ENCODE assay signal across 31 cellular contexts in the genomic region with DNA sequence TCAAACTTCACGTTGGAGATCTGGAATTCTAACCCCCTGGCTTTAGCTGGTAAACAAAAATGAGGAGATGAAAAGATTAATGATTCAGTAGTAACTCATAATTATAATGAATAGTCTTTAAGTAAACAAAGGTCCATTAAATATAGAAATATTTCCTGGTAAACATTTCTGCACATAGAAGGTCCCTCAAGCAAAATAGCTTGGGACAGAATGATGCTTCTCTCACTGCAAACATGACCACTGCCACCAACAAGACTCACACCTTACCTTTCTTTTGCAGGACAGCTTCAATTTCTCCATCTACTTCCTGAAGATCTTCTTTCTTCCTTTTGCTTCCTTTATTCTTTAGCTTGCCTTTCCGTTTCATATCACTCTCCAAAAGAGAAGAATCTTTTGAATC.
"Had no signal": no experiment of that assay in that cellular context is flagged by ENCODE, and none has a peak within 500 bp of the region (broad histone marks: within the 10 kb centered on the region; RNA-seq: fewer than 3 reads in every experiment).

No MANE protein-coding gene starts in this region.

- ATAC-seq: activated naive CD4-positive, alpha-beta T cell treated with anti-CD3 and anti-CD28 coated beads, Interleukin-2, amount 50 U/mL, for 72 hours; esophagus mucosa; heart left ventricle; WTC11 had no signal

- H3K27ac Mint-ChIP-seq: activated CD4-positive, alpha-beta memory T cell treated with anti-CD3 and anti-CD28 coated beads, Interleukin-2, amount 10 ng/mL, durations not matched to agents 7 days and 5 days; activated CD4-positive, alpha-beta T cell treated with anti-CD3 and anti-CD28 coated beads, Interleukin-2, amount 10 ng/mL, durations not matched to agents 7 days and 5 days; activated naive CD4-positive, alpha-beta T cell treated with anti-CD3 and anti-CD28 coated beads, Interleukin-2, amount 10 ng/mL, durations not matched to agents 7 days and 5 days; activated naive CD8-positive, alpha-beta T cell treated with anti-CD3 and anti-CD28 coated beads, Interleukin-2, amount 10 ng/mL, durations not matched to agents 7 days and 5 days; activated T-cell treated with anti-CD3 and anti-CD28 coated beads, Interleukin-2, amount 50 U/mL, for 24 hours; activated T-helper 1 cell treated with anti-CD3 and anti-CD28 coated beads, Interleukin-12 subunit alpha, Interleukin-12 subunit beta, Interleukin-2, Interleukin-4 antibody, amounts not matched to agents 30 ng/mL and 10 ng/mL and 1 ng/mL, durations not matched to agents 14 hours and 24 hours and 36 hours; activated T-helper 2 cell treated with anti-CD3 and anti-CD28 coated beads, Interferon-gamma antibody, Interleukin-2, Interleukin-4, amounts not matched to agents 10 μg/mL and 5 μg/mL and 100 μg/mL, durations not matched to agents 14 hours and 24 hours and 36 hours; brain; dendritic cell treated with granulocyte-macrophage colony-stimulating factor and Interleukin-4, amounts not matched to agents 40 ng/mL and 50 ng/mL, for 4 days; endodermal cell; WTC11 had no signal

- FAIRE-seq: frontal cortex had no signal

- DNase-seq: activated CD4-positive, alpha-beta memory T cell treated with anti-CD3 and anti-CD28 coated beads, Interleukin-2, amount 10 ng/mL, durations not matched to agents 7 days and 5 days; activated CD4-positive, alpha-beta T cell treated with anti-CD3 and anti-CD28 coated beads for 1 hour; activated CD4-positive, alpha-beta T cell treated with anti-CD3 and anti-CD28 coated beads for 4 hours; activated CD4-positive, alpha-beta T cell treated with anti-CD3 and anti-CD28 coated beads, Interleukin-2, amount 10 ng/mL, durations not matched to agents 7 days and 5 days; activated CD4-positive, alpha-beta T cell treated with anti-CD3 and anti-CD28 coated beads, Interleukin-2, amount 50 U/mL, for 4 hours; activated CD8-positive, alpha-beta memory T cell treated with anti-CD3 and anti-CD28 coated beads, Interleukin-2, amount 50 U/mL, for 48 hours; activated gamma-delta T cell; activated naive CD4-positive, alpha-beta T cell; activated naive CD4-positive, alpha-beta T cell treated with anti-CD3 and anti-CD28 coated beads, Interleukin-2, amount 10 ng/mL, durations not matched to agents 7 days and 5 days; activated naive CD8-positive, alpha-beta T cell treated with anti-CD3 and anti-CD28 coated beads, Interleukin-2, amount 10 ng/mL, durations not matched to agents 7 days and 5 days; activated T-cell treated with anti-CD3 and anti-CD28 coated beads for 4 hours; activated T-cell treated with anti-CD3 and anti-CD28 coated beads, Interleukin-2, amount 50 U/mL, for 24 hours; dorsolateral prefrontal cortex; effector memory CD4-positive, alpha-beta T cell; endodermal cell; foreskin fibroblast; glutamatergic neuron; heart left ventricle; T-helper 2 cell had no signal

- H3K4me3 Mint-ChIP-seq: activated CD4-positive, alpha-beta memory T cell treated with anti-CD3 and anti-CD28 coated beads, Interleukin-2, amount 10 ng/mL, durations not matched to agents 7 days and 5 days; activated CD4-positive, alpha-beta T cell treated with anti-CD3 and anti-CD28 coated beads, Interleukin-2, amount 10 ng/mL, durations not matched to agents 7 days and 5 days; activated naive CD4-positive, alpha-beta T cell treated with anti-CD3 and anti-CD28 coated beads, Interleukin-2, amount 10 ng/mL, durations not matched to agents 7 days and 5 days; activated naive CD8-positive, alpha-beta T cell treated with anti-CD3 and anti-CD28 coated beads, Interleukin-2, amount 10 ng/mL, durations not matched to agents 7 days and 5 days; activated T-cell treated with anti-CD3 and anti-CD28 coated beads, Interleukin-2, amount 50 U/mL, for 24 hours; activated T-helper 1 cell treated with anti-CD3 and anti-CD28 coated beads, Interleukin-12 subunit alpha, Interleukin-12 subunit beta, Interleukin-2, Interleukin-4 antibody, amounts not matched to agents 30 ng/mL and 10 ng/mL and 1 ng/mL, durations not matched to agents 14 hours and 24 hours and 36 hours; brain; central memory CD8-positive, alpha-beta T cell; dendritic cell treated with granulocyte-macrophage colony-stimulating factor and Interleukin-4, amounts not matched to agents 40 ng/mL and 50 ng/mL, for 4 days; endodermal cell; WTC11 had no signal

- H3K4me1 ChIP-seq: ascending aorta, breast epithelium, heart left ventricle had no signal

- H3K4me3 ChIP-seq: ascending aorta, breast epithelium, coronary artery, dorsolateral prefrontal cortex, heart left ventricle had no signal

- H3K27ac ChIP-seq: ascending aorta, breast epithelium, coronary artery, dorsolateral prefrontal cortex, heart left ventricle had no signal

- H3K4me1 Mint-ChIP-seq: activated CD4-positive, alpha-beta memory T cell treated with anti-CD3 and anti-CD28 coated beads, Interleukin-2, amount 10 ng/mL, durations not matched to agents 7 days and 5 days; activated CD4-positive, alpha-beta T cell treated with anti-CD3 and anti-CD28 coated beads, Interleukin-2, amount 10 ng/mL, durations not matched to agents 7 days and 5 days; activated naive CD4-positive, alpha-beta T cell treated with anti-CD3 and anti-CD28 coated beads, Interleukin-2, amount 10 ng/mL, durations not matched to agents 7 days and 5 days; activated naive CD8-positive, alpha-beta T cell treated with anti-CD3 and anti-CD28 coated beads, Interleukin-2, amount 10 ng/mL, durations not matched to agents 7 days and 5 days; brain; central memory CD8-positive, alpha-beta T cell; endodermal cell; WTC11 had no signal

- H3K27me3 Mint-ChIP-seq: activated CD4-positive, alpha-beta memory T cell treated with anti-CD3 and anti-CD28 coated beads, Interleukin-2, amount 10 ng/mL, durations not matched to agents 7 days and 5 days; activated CD4-positive, alpha-beta T cell treated with anti-CD3 and anti-CD28 coated beads, Interleukin-2, amount 10 ng/mL, durations not matched to agents 7 days and 5 days; activated naive CD4-positive, alpha-beta T cell treated with anti-CD3 and anti-CD28 coated beads, Interleukin-2, amount 10 ng/mL, durations not matched to agents 7 days and 5 days; activated naive CD8-positive, alpha-beta T cell treated with anti-CD3 and anti-CD28 coated beads, Interleukin-2, amount 10 ng/mL, durations not matched to agents 7 days and 5 days; activated T-cell treated with anti-CD3 and anti-CD28 coated beads, Interleukin-2, amount 50 U/mL, for 24 hours; central memory CD8-positive, alpha-beta T cell; dendritic cell treated with granulocyte-macrophage colony-stimulating factor and Interleukin-4, amounts not matched to agents 40 ng/mL and 50 ng/mL, for 4 days had no signal

- H3K27me3 ChIP-seq: ascending aorta, breast epithelium, dorsolateral prefrontal cortex, heart left ventricle had no signal

- H3K9me3 ChIP-seq: ascending aorta, breast epithelium, heart left ventricle had no signal

- H3K9me3 Mint-ChIP-seq: activated CD4-positive, alpha-beta memory T cell treated with anti-CD3 and anti-CD28 coated beads, Interleukin-2, amount 10 ng/mL, durations not matched to agents 7 days and 5 days; activated CD4-positive, alpha-beta T cell treated with anti-CD3 and anti-CD28 coated beads, Interleukin-2, amount 10 ng/mL, durations not matched to agents 7 days and 5 days; activated naive CD4-positive, alpha-beta T cell treated with anti-CD3 and anti-CD28 coated beads, Interleukin-2, amount 10 ng/mL, durations not matched to agents 7 days and 5 days; activated naive CD4-positive, alpha-beta T cell treated with anti-CD3 and anti-CD28 coated beads, Interleukin-2, amount 50 U/mL, for 72 hours; activated naive CD8-positive, alpha-beta T cell treated with anti-CD3 and anti-CD28 coated beads, Interleukin-2, amount 10 ng/mL, durations not matched to agents 7 days and 5 days; activated T-cell treated with anti-CD3 and anti-CD28 coated beads, Interleukin-2, amount 50 U/mL, for 24 hours; activated T-helper 1 cell treated with anti-CD3 and anti-CD28 coated beads, Interleukin-12 subunit alpha, Interleukin-12 subunit beta, Interleukin-2, Interleukin-4 antibody, amounts not matched to agents 30 ng/mL and 10 ng/mL and 1 ng/mL, durations not matched to agents 14 hours and 24 hours and 36 hours; activated T-helper 2 cell treated with anti-CD3 and anti-CD28 coated beads, Interferon-gamma antibody, Interleukin-2, Interleukin-4, amounts not matched to agents 10 μg/mL and 5 μg/mL and 100 μg/mL, durations not matched to agents 14 hours and 24 hours and 36 hours; brain; central memory CD8-positive, alpha-beta T cell; dendritic cell treated with granulocyte-macrophage colony-stimulating factor and Interleukin-4, amounts not matched to agents 40 ng/mL and 50 ng/mL, for 4 days; endodermal cell; WTC11 had no signal

- H3K36me3 ChIP-seq: breast epithelium had no signal
